Comparison of ENCODE assay signal across 9 cellular contexts in genomic region chr6:133916650-133917151, GRCh38. TPM values are rescaled to one million over a fixed set of nuclear protein-coding genes. Genes with fewer than 3 reads are reported as not detected.
DNase-seq lines count a peak whose midpoint lies in the region; ATAC-seq and TF ChIP-seq lines count a peak whose summit lies in the region.
"Had no signal": no experiment of that assay in that cellular context is flagged by ENCODE, and none has a peak within 500 bp of the region (broad histone marks: within the 10 kb centered on the region; RNA-seq: fewer than 3 reads in every experiment).

No MANE protein-coding gene starts in this region.

- no peak overlapping the region for H3K4me3 ChIP-seq in thoracic aorta
- H3K4me3 ChIP-seq: skin epidermis had no signal

- TF ChIP-seq CTCF in RWPE1 (conservative IDR thresholded peaks at IDR 0.05; ENCODE audit: low read depth) (peak; percentile 90), foreskin keratinocyte (conservative IDR thresholded peaks at IDR 0.05) (peak; percentile 88), thoracic aorta (IDR thresholded peaks at IDR 0.05) (peak; percentile 89)

- H3K27me3 ChIP-seq in foreskin keratinocyte, result peaks cover 29% of the 10 kb centered on the region
- H3K27me3 ChIP-seq in thoracic aorta (replicated peaks; ENCODE audit: insufficient read depth), result no peaks in the 10 kb centered on the region

- H3K36me3 ChIP-seq in thoracic aorta, result no peaks in the 10 kb centered on the region

- DNase-seq in Daoy (ENCODE audit: low read depth) (peak; percentile 88), GOT3 (lab: John Stamatoyannopoulos, UW) (peak; percentile 44), LoVo (ENCODE audit: low spot score) (peak; percentile 78), RWPE1 (ENCODE audit: low spot score) (peak; percentile 36), foreskin keratinocyte (peak in 1 of 2 donors; percentile 60), occipital lobe (lab: John Stamatoyannopoulos, UW) (peak; percentile 77), thoracic aorta (ENCODE audit: low spot score) (peak; percentile 57)
- peak; percentile 40 to 50 for DNase-seq in activated T-helper 1 cell treated with anti-CD3 and anti-CD28 coated beads, Interleukin-2, amount 50 U/mL, for 16 hours (ENCODE audit: low read depth in 1 of 2, low spot score in 1 of 2)

- H3K4me1 ChIP-seq in foreskin keratinocyte (no peaks in the 10 kb centered on the region), thoracic aorta (ENCODE audit: control insufficient read depth in 1 of 2, low read depth in 2 of 2) (peaks cover 0 to 15% of the 10 kb centered on the region in 2 donors)

- ATAC-seq in foreskin keratinocyte, result peak; percentile 76
- peak; percentile 42 for ATAC-seq in thoracic aorta (ENCODE audit: insufficient number of reproducible peaks, low FRiP score, low read depth)

- POLR2A ChIA-PET in RWPE1 (lab: Yijun Ruan, JAX; ENCODE audit: low non-redundant PET), result no interaction called here

- peaks cover 2% of the 10 kb centered on the region for H3K9me3 ChIP-seq in thoracic aorta

- CTCF ChIA-PET in RWPE1 (lab: Yijun Ruan, JAX), result interaction anchor here (0.6 to 3.4 kb wide), 10 partner anchors 8 to 348 kb away, joined by 3 to 31 read pairs (median 4); no protein-coding TSS in a partner anchor

- H3K27ac ChIP-seq in RWPE1 (no peak overlapping the region), foreskin keratinocyte (no peak overlapping the region), thoracic aorta (no peak overlapping the region)
- H3K27ac ChIP-seq: skin epidermis had no signal

RNA-seq across cellular contexts. Expression of gene TCF21, which starts 27.8 kb away (rescaled TPM):
- total RNA-seq in Daoy (2014; rRNA removed; shearing (Covaris generic)), result not detected in 2 replicates
- total RNA-seq in foreskin keratinocyte (not detected in 2 replicates), occipital lobe (not detected), thoracic aorta (under 1 TPM in 1 of 2 donors, not detected in 1; 0.28 TPM)
- polyA plus RNA-seq in foreskin keratinocyte, result not detected in 2 replicates

RNA-seq across cellular contexts. Expression of gene TBPL1, which starts 36.3 kb away (rescaled TPM):
- total RNA-seq in Daoy (2014; rRNA removed; shearing (Covaris generic)), result 69.7 and 70.2 TPM in 2 replicates
- total RNA-seq in foreskin keratinocyte (38.1 and 41.5 TPM in 2 replicates), occipital lobe (41.0 TPM), thoracic aorta (1 to 10 TPM; 6.1 to 8.5 TPM)
- polyA plus RNA-seq in foreskin keratinocyte, result 32.5 and 37.6 TPM in 2 replicates
